In the genomic region with DNA sequence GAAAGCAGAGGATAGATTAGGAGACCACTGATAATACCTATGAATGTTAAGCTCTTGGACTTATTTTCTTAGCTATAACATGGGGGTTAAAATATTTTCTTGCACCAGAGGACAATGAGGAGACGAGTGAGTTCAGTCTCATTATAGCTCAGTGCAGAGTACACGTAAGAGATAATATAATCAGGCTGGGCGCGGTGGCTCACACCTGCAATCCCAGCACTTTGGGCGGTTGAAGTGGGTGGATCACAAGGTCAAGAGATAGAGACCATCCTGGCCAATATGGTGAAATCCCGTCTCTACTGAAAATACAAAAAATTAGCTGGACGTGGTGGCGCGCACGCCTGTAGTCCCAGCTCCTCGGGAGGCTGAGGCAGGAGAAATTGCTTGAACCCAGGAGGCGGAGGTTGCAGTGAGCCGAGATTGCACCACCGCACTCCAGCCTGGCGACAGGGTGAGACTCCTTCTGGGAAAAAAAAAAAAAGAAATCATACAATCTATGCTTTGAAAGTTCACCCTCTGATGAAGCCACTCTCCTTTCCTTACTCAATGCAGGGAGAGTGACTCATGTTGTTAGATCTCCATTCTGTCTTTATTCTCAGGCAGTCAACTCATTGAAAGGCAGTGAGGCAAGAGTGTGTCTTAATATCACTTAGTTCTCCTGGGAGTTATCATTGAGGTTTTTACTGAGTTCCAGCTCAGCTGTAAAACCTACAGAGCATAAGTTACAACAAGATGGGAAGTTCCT, we compare ENCODE assay signal across 15 cellular contexts.
DNase-seq lines count a peak whose midpoint lies in the region; ATAC-seq and TF ChIP-seq lines count a peak whose summit lies in the region.
"Had no signal": no experiment of that assay in that cellular context is flagged by ENCODE, and none has a peak within 500 bp of the region (broad histone marks: within the 10 kb centered on the region; RNA-seq: fewer than 3 reads in every experiment).

No MANE protein-coding gene starts in this region.

- H3K36me3 Mint-ChIP-seq in stimulated activated effector memory CD8-positive, alpha-beta T cell treated with anti-CD3 and anti-CD28 coated beads, Interleukin-12 subunit alpha, Interleukin-12 subunit beta, amount 100 ng/mL, for 72 hours = peaks cover 68% of the 10 kb centered on the region

- peaks cover 21% of the 10 kb centered on the region for H3K4me1 Mint-ChIP-seq in stimulated activated effector memory CD8-positive, alpha-beta T cell treated with anti-CD3 and anti-CD28 coated beads, Interleukin-12 subunit alpha, Interleukin-12 subunit beta, amount 100 ng/mL, for 72 hours

- TF ChIP-seq CTCF in RWPE1 (conservative IDR thresholded peaks at IDR 0.05; ENCODE audit: low read depth) = no peak

- ATAC-seq in stimulated activated effector memory CD8-positive, alpha-beta T cell treated with anti-CD3 and anti-CD28 coated beads, Interleukin-12 subunit alpha, Interleukin-12 subunit beta, amount 100 ng/mL, for 72 hours = peak; percentile 57
- ATAC-seq in HG02610 (IDR thresholded peaks at IDR 0.05; ENCODE audit: unreplicated experiment) = no peak
- no peak for ATAC-seq in GM18861 (IDR thresholded peaks at IDR 0.05; ENCODE audit: unreplicated experiment)
- ATAC-seq: activated CD4-positive, CD25-positive, alpha-beta regulatory T cell treated with anti-CD3 and anti-CD28 coated beads, Interleukin-2, amount 50 U/mL, for 24 hours had no signal

- H3K27ac Mint-ChIP-seq in stimulated activated effector memory CD8-positive, alpha-beta T cell treated with anti-CD3 and anti-CD28 coated beads, Interleukin-12 subunit alpha, Interleukin-12 subunit beta, amount 100 ng/mL, for 72 hours = peak overlapping the region; percentile 11
- H3K27ac Mint-ChIP-seq: B cell, neural progenitor cell had no signal

- POLR2A ChIA-PET in RWPE1 (lab: Yijun Ruan, JAX; ENCODE audit: low non-redundant PET) = interaction anchor here (0.6 kb wide), 1 partner anchor 241 kb away, joined by 3 read pairs; no protein-coding TSS in a partner anchor

- peak; percentile 5 for DNase-seq in SKM-1 (lab: John Stamatoyannopoulos, UW; ENCODE audit: unreplicated experiment)
- DNase-seq in SKM-1 treated with dmso at 0.1 percent for 144 hours (lab: John Stamatoyannopoulos, UW; ENCODE audit: unreplicated experiment) = no peak
- DNase-seq in RWPE1 (ENCODE audit: low spot score) = peak; percentile 52
- DNase-seq in fibroblast of the conjunctiva (ENCODE audit: low read depth) = peak; percentile 39
- DNase-seq in stimulated activated effector memory CD8-positive, alpha-beta T cell treated with anti-CD3 and anti-CD28 coated beads, Interleukin-12 subunit alpha, Interleukin-12 subunit beta, amount 100 ng/mL, for 72 hours (ENCODE audit: low spot score in 2 of 2) = no peak
- DNase-seq in retina = no peak
- DNase-seq: activated gamma-delta T cell treated with Interleukin-2 at 50 U/mL for 16 hours; NCI-H187 treated with DMSO at 0.1 percent for 48 hours; stimulated activated CD4-positive, alpha-beta T cell treated with anti-CD3 and anti-CD28 coated beads, Interleukin-4, amount 100 ng/mL, for 24 hours; substantia nigra had no signal

- no peaks in the 10 kb centered on the region for H3K9me3 Mint-ChIP-seq in stimulated activated effector memory CD8-positive, alpha-beta T cell treated with anti-CD3 and anti-CD28 coated beads, Interleukin-12 subunit alpha, Interleukin-12 subunit beta, amount 100 ng/mL, for 72 hours
- H3K9me3 Mint-ChIP-seq: neural progenitor cell had no signal

- CTCF ChIA-PET in RWPE1 (lab: Yijun Ruan, JAX) = interaction anchor here (0.7 to 0.9 kb wide), 2 partner anchors 23 to 260 kb away, joined by 3 to 4 read pairs; no protein-coding TSS in a partner anchor

- no peak overlapping the region for H3K4me3 Mint-ChIP-seq in stimulated activated effector memory CD8-positive, alpha-beta T cell treated with anti-CD3 and anti-CD28 coated beads, Interleukin-12 subunit alpha, Interleukin-12 subunit beta, amount 100 ng/mL, for 72 hours
- H3K4me3 Mint-ChIP-seq: B cell, neural progenitor cell had no signal

- no peak overlapping the region for H3K27ac ChIP-seq in RWPE1
- H3K27ac ChIP-seq: neural progenitor cell had no signal

Comparison
In these comparisons a context has a peak if more than half of its experiments do, and no peak if none do; other contexts are left out.
1. DNase-seq: peak in SKM-1 (single experiment), RWPE1 (single experiment) and fibroblast of the conjunctiva (single experiment); none in SKM-1 treated with dmso at 0.1 percent for 144 hours (single experiment), stimulated activated effector memory CD8-positive, alpha-beta T cell treated with anti-CD3 and anti-CD28 coated beads, Interleukin-12 subunit alpha, Interleukin-12 subunit beta, amount 100 ng/mL, for 72 hours (0 of 2) and retina (single experiment).